1 cellular context compared by ENCODE assay signal in genomic region chr20:45406260-45407066, GRCh38.
TF ChIP-seq lines count a peak whose summit lies in the region.

No MANE protein-coding gene starts in this region.

TF ChIP-seq in HEK293, 187 proteins besides CTCF, POLR2A, EP300 and RAD21 (continued from another document and continues in another):
- TF ChIP-seq ZNF610 (tag by site-specific recombination; IDR thresholded peaks at IDR 0.05; ENCODE audit: borderline replicate concordance) (0 out of 2 replicates have a peak, but pooled peaks have one; percentile 34), ZNF777 (tag by site-specific recombination; IDR thresholded peaks at IDR 0.05; ENCODE audit: borderline replicate concordance) (peak; percentile 70; the same call in 1 of the 2 replicates), KLF8 (tag by site-specific recombination; IDR thresholded peaks at IDR 0.05) (peak; percentile 76; the same call in 1 of the 2 replicates), ZNF830 (tag by site-specific recombination; IDR thresholded peaks at IDR 0.05; ENCODE audit: low read depth) (no peak), ZNF843 (tag by site-specific recombination; IDR thresholded peaks at IDR 0.05) (no peak; the same call in 1 of the 2 replicates), ZNF654 (tag by site-specific recombination; IDR thresholded peaks at IDR 0.05; ENCODE audit: low read depth) (no peak), TRIM28 (IDR thresholded peaks at IDR 0.05; ENCODE audit: borderline replicate concordance, low read length) (no peak), ZFP69B (tag by site-specific recombination; IDR thresholded peaks at IDR 0.05) (peak; percentile 64), ZNF292 (tag by site-specific recombination; IDR thresholded peaks at IDR 0.05; ENCODE audit: borderline replicate concordance, low read depth) (no peak), ZNF211 (tag by site-specific recombination; IDR thresholded peaks at IDR 0.05; ENCODE audit: low read depth) (no peak), ZNF423 (tag by site-specific recombination; IDR thresholded peaks at IDR 0.05) (peak; percentile 89; the same call in 1 of the 2 replicates), ZBTB1 (tag by site-specific recombination; IDR thresholded peaks at IDR 0.05) (peak; percentile 80; the same call in 1 of the 2 replicates), ZNF510 (tag by site-specific recombination; IDR thresholded peaks at IDR 0.05; ENCODE audit: insufficient replicate concordance) (no peak), GLIS2 (tag by site-specific recombination; IDR thresholded peaks at IDR 0.05) (peak; percentile 61; the same call in 1 of the 2 replicates), ZNF146 (tag by site-specific recombination; IDR thresholded peaks at IDR 0.05) (peak; percentile 12; the same call in 1 of the 2 replicates), SETDB1 (IDR thresholded peaks at IDR 0.05; ENCODE audit: insufficient read length, low read length) (no peak), ZNF473 (tag by site-specific recombination; IDR thresholded peaks at IDR 0.05) (no peak), HOXD13 (CRISPR knock-in tag; IDR thresholded peaks at IDR 0.05; ENCODE audit: borderline replicate concordance) (no peak), ZNF621 (tag by site-specific recombination; IDR thresholded peaks at IDR 0.05) (no peak), ZSCAN18 (tag by site-specific recombination; IDR thresholded peaks at IDR 0.05) (no peak), WT1 (tag by site-specific recombination; IDR thresholded peaks at IDR 0.05) (peak; percentile 10; the same call in 1 of the 2 replicates), ZFP37 (tag by site-specific recombination; IDR thresholded peaks at IDR 0.05) (0 out of 2 replicates have a peak, but pooled peaks have one; percentile 31), ZBTB8A (tag by site-specific recombination; IDR thresholded peaks at IDR 0.05) (peak; percentile 92), ZNF677 (tag by site-specific recombination; IDR thresholded peaks at IDR 0.05) (no peak), ZNF354C (tag by site-specific recombination; IDR thresholded peaks at IDR 0.05; ENCODE audit: borderline replicate concordance, low read depth) (no peak), ZBTB11 (tag by site-specific recombination; conservative IDR thresholded peaks at IDR 0.05; ENCODE audit: low read depth) (peak; percentile 70), ZNF747 (tag by site-specific recombination; IDR thresholded peaks at IDR 0.05) (no peak), BCL11A (tag by site-specific recombination; IDR thresholded peaks at IDR 0.05; ENCODE audit: low read depth) (no peak), KLF10 (tag by site-specific recombination; IDR thresholded peaks at IDR 0.05) (peak; percentile 70), FEZF1 (tag by site-specific recombination; IDR thresholded peaks at IDR 0.05) (peak; percentile 16; the same call in 1 of the 2 replicates), KLF1 (tag by site-specific recombination; IDR thresholded peaks at IDR 0.05) (no peak), ZNF518A (tag by site-specific recombination; conservative IDR thresholded peaks at IDR 0.05; ENCODE audit: low read depth) (no peak), ZNF223 (tag by site-specific recombination; IDR thresholded peaks at IDR 0.05) (no peak), ZBTB20 (tag by site-specific recombination; IDR thresholded peaks at IDR 0.05) (peak; percentile 77), MYNN (tag by site-specific recombination; IDR thresholded peaks at IDR 0.05; ENCODE audit: borderline replicate concordance) (no peak), SP7 (tag by site-specific recombination; IDR thresholded peaks at IDR 0.05) (peak; percentile 72; the same call in 1 of the 2 replicates), ZNF514 (tag by site-specific recombination; IDR thresholded peaks at IDR 0.05) (no peak), ZNF76 (tag by site-specific recombination; IDR thresholded peaks at IDR 0.05; ENCODE audit: borderline replicate concordance, low read depth) (peak; percentile 68), ZNF530 (tag by site-specific recombination; IDR thresholded peaks at IDR 0.05; ENCODE audit: low read depth) (no peak), MZF1 (tag by site-specific recombination; IDR thresholded peaks at IDR 0.05; ENCODE audit: borderline replicate concordance) (peak; percentile 31; the same call in 1 of the 2 replicates), ELK4 (IDR thresholded peaks at IDR 0.05; ENCODE audit: borderline replicate concordance, low read depth, low read length) (no peak), KLF16 (tag by site-specific recombination; IDR thresholded peaks at IDR 0.05) (peak; percentile 62), ZNF785 (tag by site-specific recombination; IDR thresholded peaks at IDR 0.05) (no peak), ZBTB21 (tag by site-specific recombination; IDR thresholded peaks at IDR 0.05) (no peak), ZNF404 (tag by site-specific recombination; IDR thresholded peaks at IDR 0.05) (no peak), ZNF148 (tag by site-specific recombination; IDR thresholded peaks at IDR 0.05; ENCODE audit: borderline replicate concordance) (no peak)
- TF ChIP-seq, protein P1, sequence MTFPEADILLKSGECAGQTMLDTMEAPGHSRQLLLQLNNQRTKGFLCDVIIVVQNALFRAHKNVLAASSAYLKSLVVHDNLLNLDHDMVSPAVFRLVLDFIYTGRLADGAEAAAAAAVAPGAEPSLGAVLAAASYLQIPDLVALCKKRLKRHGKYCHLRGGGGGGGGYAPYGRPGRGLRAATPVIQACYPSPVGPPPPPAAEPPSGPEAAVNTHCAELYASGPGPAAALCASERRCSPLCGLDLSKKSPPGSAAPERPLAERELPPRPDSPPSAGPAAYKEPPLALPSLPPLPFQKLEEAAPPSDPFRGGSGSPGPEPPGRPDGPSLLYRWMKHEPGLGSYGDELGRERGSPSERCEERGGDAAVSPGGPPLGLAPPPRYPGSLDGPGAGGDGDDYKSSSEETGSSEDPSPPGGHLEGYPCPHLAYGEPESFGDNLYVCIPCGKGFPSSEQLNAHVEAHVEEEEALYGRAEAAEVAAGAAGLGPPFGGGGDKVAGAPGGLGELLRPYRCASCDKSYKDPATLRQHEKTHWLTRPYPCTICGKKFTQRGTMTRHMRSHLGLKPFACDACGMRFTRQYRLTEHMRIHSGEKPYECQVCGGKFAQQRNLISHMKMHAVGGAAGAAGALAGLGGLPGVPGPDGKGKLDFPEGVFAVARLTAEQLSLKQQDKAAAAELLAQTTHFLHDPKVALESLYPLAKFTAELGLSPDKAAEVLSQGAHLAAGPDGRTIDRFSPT (tag by site-specific recombination; IDR thresholded peaks at IDR 0.05), result peak; percentile 92
- TF ChIP-seq, protein P2, sequence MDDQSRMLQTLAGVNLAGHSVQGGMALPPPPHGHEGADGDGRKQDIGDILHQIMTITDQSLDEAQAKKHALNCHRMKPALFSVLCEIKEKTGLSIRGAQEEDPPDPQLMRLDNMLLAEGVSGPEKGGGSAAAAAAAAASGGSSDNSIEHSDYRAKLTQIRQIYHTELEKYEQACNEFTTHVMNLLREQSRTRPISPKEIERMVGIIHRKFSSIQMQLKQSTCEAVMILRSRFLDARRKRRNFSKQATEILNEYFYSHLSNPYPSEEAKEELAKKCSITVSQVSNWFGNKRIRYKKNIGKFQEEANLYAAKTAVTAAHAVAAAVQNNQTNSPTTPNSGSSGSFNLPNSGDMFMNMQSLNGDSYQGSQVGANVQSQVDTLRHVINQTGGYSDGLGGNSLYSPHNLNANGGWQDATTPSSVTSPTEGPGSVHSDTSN (CRISPR knock-in tag; IDR thresholded peaks at IDR 0.05), result no peak; the same call in 1 of the 2 replicates
- TF ChIP-seq, protein P3, sequence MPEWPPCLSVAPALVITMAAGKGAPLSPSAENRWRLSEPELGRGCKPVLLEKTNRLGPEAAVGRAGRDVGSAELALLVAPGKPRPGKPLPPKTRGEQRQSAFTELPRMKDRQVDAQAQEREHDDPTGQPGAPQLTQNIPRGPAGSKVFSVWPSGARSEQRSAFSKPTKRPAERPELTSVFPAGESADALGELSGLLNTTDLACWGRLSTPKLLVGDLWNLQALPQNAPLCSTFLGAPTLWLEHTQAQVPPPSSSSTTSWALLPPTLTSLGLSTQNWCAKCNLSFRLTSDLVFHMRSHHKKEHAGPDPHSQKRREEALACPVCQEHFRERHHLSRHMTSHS (tag by site-specific recombination; IDR thresholded peaks at IDR 0.05), result no peak
